ENCODE assay signal across 9 cellular contexts in genomic region chr2:64876137-64876647, GRCh38.
A peak's percentile ranks its signal among the peaks of the same experiment; 100 is the strongest.
DNase-seq lines count a peak whose midpoint lies in the region; ATAC-seq and TF ChIP-seq lines count a peak whose summit lies in the region.
"Had no signal": no experiment of that assay in that cellular context is flagged by ENCODE, and none has a peak within 500 bp of the region (broad histone marks: within the 10 kb centered on the region; RNA-seq: fewer than 3 reads in every experiment).

No MANE protein-coding gene starts in this region.

- POLR2A ChIA-PET in HEK293 (lab: Yijun Ruan, JAX) = interaction anchor here (0.6 to 1.1 kb wide), 2 partner anchors 11 to 222 kb away, joined by 4 read pairs; partner anchors contain the start of gene SERTAD2

- no peak for TF ChIP-seq CTCF in HEK293 (tag by site-specific recombination; IDR thresholded peaks at IDR 0.05)

- H3K4me3 ChIP-seq in HEK293 (ENCODE audit: low read depth, low read length) (no peak overlapping the region), skeletal muscle cell (ENCODE audit: low read depth, low read length) (no peak overlapping the region)

- intact Hi-C loops in head of caudate nucleus (cut with DNase I) = no loop called here

- DNase-seq in SW480 (ENCODE audit: low spot score) (peak; percentile 79), head of caudate nucleus (peak in 29 of 42 donors; percentile 6 to 82 (median 45)), skeletal muscle cell (ENCODE audit: low read depth) (peak; percentile 78), NCI-H2107 (lab: John Stamatoyannopoulos, UW) (no peak)
- no peak for DNase-seq in stimulated activated CD4-positive, alpha-beta T cell treated with anti-CD3 and anti-CD28 coated beads, Interleukin-15, amount 100 ng/mL, for 24 hours
- DNase-seq in activated naive CD4-positive, alpha-beta T cell treated with Interleukin-2 at 50 U/mL for 16 hours = no peak
- DNase-seq: activated naive CD8-positive, alpha-beta T cell treated with anti-CD3 and anti-CD28 coated beads, Interleukin-2, amount 10 ng/mL, durations not matched to agents 7 days and 5 days had no signal

- no peak for ATAC-seq in HG03520 (IDR thresholded peaks at IDR 0.05; ENCODE audit: unreplicated experiment)

- no peaks in the 10 kb centered on the region for H3K4me1 ChIP-seq in HEK293 (ENCODE audit: control insufficient read depth, insufficient read depth, low read length)

- no peak overlapping the region for H3K27ac ChIP-seq in HEK293 (ENCODE audit: extremely low read depth, low read depth, low read length)

- H3K36me3 ChIP-seq in HEK293 (ENCODE audit: control insufficient read depth in 2 of 2, insufficient read depth in 1 of 2, low read length in 2 of 2) = no peaks in the 10 kb centered on the region

- no peaks in the 10 kb centered on the region for H3K9me3 ChIP-seq in HEK293 (ENCODE audit: control insufficient read depth, insufficient read depth, low read depth, low read length)

- CTCF ChIA-PET in HEK293 (lab: Yijun Ruan, JAX) = interaction anchor here (0.6 to 0.8 kb wide), 4 partner anchors 77 to 683 kb away, joined by 3 to 5 read pairs (median 3); no protein-coding TSS in a partner anchor

TF ChIP-seq in HEK293, 187 proteins besides CTCF, POLR2A, EP300 and RAD21:
- TF ChIP-seq SP3 (tag by site-specific recombination; IDR thresholded peaks at IDR 0.05) = peak; percentile 26; the same call in 1 of the 2 replicates
- TF ChIP-seq KLF16 (tag by site-specific recombination; IDR thresholded peaks at IDR 0.05) = peak; percentile 77
- peak; percentile 93 for TF ChIP-seq RBAK (tag by site-specific recombination; IDR thresholded peaks at IDR 0.05)
- TF ChIP-seq KLF1 (tag by site-specific recombination; IDR thresholded peaks at IDR 0.05) = peak; percentile 71
- no peak for TF ChIP-seq TRIM28 (IDR thresholded peaks at IDR 0.05; ENCODE audit: borderline replicate concordance, low read length)
- TF ChIP-seq EGR2 (tag by site-specific recombination; IDR thresholded peaks at IDR 0.05; ENCODE audit: low read depth) = 0 out of 2 replicates have a peak, but pooled peaks have one; percentile 7
- TF ChIP-seq ZBTB17 (tag by site-specific recombination; IDR thresholded peaks at IDR 0.05) = peak; percentile 35; the same call in 1 of the 2 replicates
- peak; percentile 49 for TF ChIP-seq ZNF398 (tag by site-specific recombination; IDR thresholded peaks at IDR 0.05)
- no peak for TF ChIP-seq ZNF184 (tag by site-specific recombination; IDR thresholded peaks at IDR 0.05)
- 0 out of 2 replicates have a peak, but pooled peaks have one; percentile 11 for TF ChIP-seq ZNF660 (tag by site-specific recombination; IDR thresholded peaks at IDR 0.05)
- TF ChIP-seq ZNF366 (tag by site-specific recombination; conservative IDR thresholded peaks at IDR 0.05) = 0 out of 2 replicates have a peak, but pooled peaks have one; percentile 17
- TF ChIP-seq WT1 (tag by site-specific recombination; IDR thresholded peaks at IDR 0.05) = peak; percentile 58; the same call in 1 of the 2 replicates
- TF ChIP-seq ZSCAN30 (tag by site-specific recombination; IDR thresholded peaks at IDR 0.05) = no peak

Comparison
In these comparisons a context has a peak if more than half of its experiments do, and no peak if none do; other contexts are left out.
1. DNase-seq: peak in SW480 (single experiment), head of caudate nucleus (29 of 42) and skeletal muscle cell (single experiment); none in stimulated activated CD4-positive, alpha-beta T cell treated with anti-CD3 and anti-CD28 coated beads, Interleukin-15, amount 100 ng/mL, for 24 hours (single experiment), activated naive CD4-positive, alpha-beta T cell treated with Interleukin-2 at 50 U/mL for 16 hours (single experiment) and NCI-H2107 (single experiment).